8 cellular contexts compared by ENCODE assay signal in the genomic region with DNA sequence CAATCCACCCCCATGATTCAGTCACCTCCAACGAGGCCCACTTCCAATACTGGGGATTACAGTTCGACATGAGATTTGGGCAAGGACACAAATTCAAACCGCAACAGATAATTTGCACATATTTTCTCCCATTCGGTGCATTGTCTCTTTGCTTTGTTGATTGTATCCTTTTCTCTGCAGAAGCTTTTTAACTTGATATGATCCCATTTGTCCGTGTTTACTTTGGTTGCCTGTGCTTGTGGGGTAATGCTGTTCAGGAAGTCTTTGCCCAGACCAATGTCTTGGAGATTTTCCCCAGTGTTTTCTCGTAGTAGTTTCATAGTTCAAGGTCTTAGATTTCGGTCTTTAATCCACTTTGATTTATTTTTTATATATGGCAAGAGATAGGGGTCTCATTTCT.
"Had no signal": no experiment of that assay in that cellular context is flagged by ENCODE, and none has a peak within 500 bp of the region (broad histone marks: within the 10 kb centered on the region; RNA-seq: fewer than 3 reads in every experiment).

No MANE protein-coding gene starts in this region.

- FAIRE-seq: G401.6, GM12878, GM12891, GM12892, GM18507, GM19239 had no signal

- ATAC-seq: GM12878 had no signal

- H3K4me3 ChIP-seq: GM12878 had no signal

- DNase-seq: GDM1, GF-D8 had no signal
